In genomic region chr22:37911697-37912096, GRCh38 we compare ENCODE assay signal across 17 cellular contexts. TPM values are rescaled to one million over a fixed set of nuclear protein-coding genes. Genes with fewer than 3 reads are reported as not detected.
DNase-seq lines count a peak whose midpoint lies in the region; ATAC-seq, FAIRE-seq and TF ChIP-seq lines count a peak whose summit lies in the region.
"Had no signal": no experiment of that assay in that cellular context is flagged by ENCODE, and none has a peak within 500 bp of the region (broad histone marks: within the 10 kb centered on the region; RNA-seq: fewer than 3 reads in every experiment).

No MANE protein-coding gene starts in this region.

- H3K9me3 Mint-ChIP-seq in GM23338 = no peaks in the 10 kb centered on the region; the same call in 2 of the 3 replicates
- H3K9me3 Mint-ChIP-seq: activated naive CD4-positive, alpha-beta T cell treated with anti-CD3 and anti-CD28 coated beads, Interleukin-2, amount 50 U/mL, for 24 hours; dendritic cell treated with granulocyte-macrophage colony-stimulating factor and Interleukin-4, amounts not matched to agents 40 ng/mL and 50 ng/mL, for 4 days; immature natural killer cell; naive B cell had no signal

- no peak for TF ChIP-seq POLR2A in GM12878 (IDR thresholded peaks at IDR 0.05; ENCODE audit: low read depth, low read length)

- FAIRE-seq in GM12878 (lab: Jason Lieb, UNC) = no peak

- no peak overlapping the region for H3K4me3 Mint-ChIP-seq in GM23338
- H3K4me3 Mint-ChIP-seq: activated naive CD4-positive, alpha-beta T cell treated with anti-CD3 and anti-CD28 coated beads, Interleukin-2, amount 50 U/mL, for 24 hours; dendritic cell treated with granulocyte-macrophage colony-stimulating factor and Interleukin-4, amounts not matched to agents 40 ng/mL and 50 ng/mL, for 4 days; immature natural killer cell had no signal

- peaks cover 35% of the 10 kb centered on the region for H3K4me1 Mint-ChIP-seq in GM23338

- ATAC-seq in GM23338 (peak; percentile 41), GM12878 (0 out of 3 replicates have a peak, but pooled peaks have one; percentile 16), lower lobe of right lung (no peak), HG02759 (IDR thresholded peaks at IDR 0.05; ENCODE audit: unreplicated experiment) (no peak)
- ATAC-seq: Right ventricle myocardium inferior had no signal

- H3K27me3 Mint-ChIP-seq in GM23338 (ENCODE audit: insufficient read depth, low read depth, poor library complexity) = peaks cover 8% of the 10 kb centered on the region
- H3K27me3 Mint-ChIP-seq: activated naive CD4-positive, alpha-beta T cell treated with anti-CD3 and anti-CD28 coated beads, Interleukin-2, amount 50 U/mL, for 24 hours; dendritic cell treated with granulocyte-macrophage colony-stimulating factor and Interleukin-4, amounts not matched to agents 40 ng/mL and 50 ng/mL, for 4 days; naive B cell; progenitor cell of endocrine pancreas had no signal

- POLR2A ChIA-PET in GM12878 (lab: Charles Lee) = no interaction called here

- SMC1A ChIA-PET in GM12878 (lab: Charles Lee; ENCODE audit: uncharacterized antibody, unreplicated experiment) = no interaction called here

- H3K79me2 ChIP-seq in GM23338 (replicated peaks; ENCODE audit: insufficient read depth) (no peaks in the 10 kb centered on the region; the same call in 1 of the 2 replicates), GM12878 (ENCODE audit: control insufficient read depth, insufficient read depth, low read length) (peaks cover 2% of the 10 kb centered on the region; the same call in 1 of the 2 replicates)

- 92% methylated on average over 8 of the region's 8 CpGs for WGBS in GM12878 (ENCODE audit: insufficient coverage, insufficient replicate concordance, low lambda C conversion rate, missing lambda C conversion rate)

- peaks cover 15% of the 10 kb centered on the region for H3K36me3 Mint-ChIP-seq in GM23338 (ENCODE audit: low read depth)
- H3K36me3 Mint-ChIP-seq: activated naive CD4-positive, alpha-beta T cell treated with anti-CD3 and anti-CD28 coated beads, Interleukin-2, amount 50 U/mL, for 24 hours had no signal

- H3K27ac ChIP-seq in GM23338 (ENCODE audit: low read depth) (peak overlapping the region; percentile 45; the same call in 1 of the 2 replicates), GM12878 (ENCODE audit: control insufficient read depth, insufficient read depth) (no peak overlapping the region), lower lobe of right lung (peak overlapping the region; percentile 10), subcutaneous abdominal adipose tissue (ENCODE audit: low read depth, low read length) (peak overlapping the region; percentile 23)

- H2AFZ ChIP-seq in GM23338 (no peak overlapping the region), GM12878 (ENCODE audit: control insufficient read depth, low read depth, low read length) (no peak overlapping the region)

- H3K4me1 ChIP-seq in GM23338 (ENCODE audit: insufficient read depth) = peaks cover 16% of the 10 kb centered on the region
- H3K4me1 ChIP-seq in GM12878 (ENCODE audit: control insufficient read depth, insufficient read depth, low read length) = no peaks in the 10 kb centered on the region
- peaks cover 19% of the 10 kb centered on the region for H3K4me1 ChIP-seq in lower lobe of right lung
- peaks cover 3 to 49% (median 25%) of the 10 kb centered on the region in 5 donors for H3K4me1 ChIP-seq in subcutaneous abdominal adipose tissue (ENCODE audit: control insufficient read depth in 5 of 5, insufficient read depth in 5 of 5, low read length in 5 of 5)

- RAD21 ChIA-PET in GM12878 (lab: Charles Lee; ENCODE audit: unreplicated experiment) = no interaction called here

- H3K4me3 ChIP-seq in GM23338 = no peak overlapping the region
- no peak overlapping the region for H3K4me3 ChIP-seq in GM12878
- H3K4me3 ChIP-seq in lower lobe of right lung = no peak overlapping the region
- H3K4me3 ChIP-seq in subcutaneous abdominal adipose tissue (ENCODE audit: low read depth in 1 of 5, low read length in 5 of 5) = no peak overlapping the region
- H3K4me3 ChIP-seq: lung had no signal

- BruUV-seq in GM12878 (replicated peaks; lab: Mats Ljungman, UMichigan) = no TSS peak

- peak overlapping the region; percentile 82 for H3K27ac Mint-ChIP-seq in GM23338
- H3K27ac Mint-ChIP-seq: activated naive CD4-positive, alpha-beta T cell treated with anti-CD3 and anti-CD28 coated beads, Interleukin-2, amount 50 U/mL, for 24 hours; dendritic cell treated with granulocyte-macrophage colony-stimulating factor and Interleukin-4, amounts not matched to agents 40 ng/mL and 50 ng/mL, for 4 days; progenitor cell of endocrine pancreas had no signal

- no peak for TF ChIP-seq EP300 in GM12878 (IDR thresholded peaks at IDR 0.05; ENCODE audit: borderline replicate concordance in 1 of 2, control insufficient read depth in 1 of 2, low read depth in 2 of 2, low read length in 2 of 2)

- peaks cover 11% of the 10 kb centered on the region for H3F3A ChIP-seq in GM23338 (replicated peaks; ENCODE audit: low read depth)

- in situ Hi-C loops in GM12878 (cut with MboI) = no loop called here

- no peaks in the 10 kb centered on the region for H3K36me3 ChIP-seq in GM23338 (ENCODE audit: insufficient read depth)
- H3K36me3 ChIP-seq in GM12878 (ENCODE audit: control insufficient read depth in 2 of 2, insufficient read depth in 2 of 2, low read length in 1 of 2) = no peaks in the 10 kb centered on the region
- peaks cover 40% of the 10 kb centered on the region for H3K36me3 ChIP-seq in lower lobe of right lung
- peaks cover 0 to 26% (median 21%) of the 10 kb centered on the region in 5 donors for H3K36me3 ChIP-seq in subcutaneous abdominal adipose tissue (ENCODE audit: control insufficient read depth in 5 of 5, insufficient read depth in 5 of 5, low read length in 5 of 5)

- no peaks in the 10 kb centered on the region for H3K9me2 ChIP-seq in GM23338 (ENCODE audit: insufficient read depth)

- H3K4me2 ChIP-seq in GM23338 (peak overlapping the region; percentile 62; the same call in 1 of the 2 replicates), GM12878 (ENCODE audit: control insufficient read depth, insufficient read depth) (no peak overlapping the region)

- H3K9me3 ChIP-seq in GM12878 (replicated peaks; ENCODE audit: control insufficient read depth, insufficient read depth, low read length) (no peaks in the 10 kb centered on the region), lower lobe of right lung (no peaks in the 10 kb centered on the region), subcutaneous abdominal adipose tissue (ENCODE audit: control insufficient read depth in 5 of 5, low read length in 5 of 5) (no peaks in the 10 kb centered on the region)

- no peak for TF ChIP-seq RAD21 in GM12878 (IDR thresholded peaks at IDR 0.05; ENCODE audit: insufficient read depth, low read depth, low read length)

- H3K27me3 ChIP-seq in GM23338 (ENCODE audit: insufficient read depth) = no peaks in the 10 kb centered on the region
- no peaks in the 10 kb centered on the region for H3K27me3 ChIP-seq in GM12878 (replicated peaks in 1 of 2; ENCODE audit: control insufficient read depth in 2 of 2, insufficient read depth in 2 of 2, low read length in 1 of 2)
- H3K27me3 ChIP-seq in lower lobe of right lung (ENCODE audit: low read depth) = no peaks in the 10 kb centered on the region
- H3K27me3 ChIP-seq in subcutaneous abdominal adipose tissue (ENCODE audit: control insufficient read depth in 5 of 5, insufficient read depth in 4 of 5, low read length in 5 of 5) = no peaks in the 10 kb centered on the region

- DNase-seq in GM23338 (ENCODE audit: low spot score) (peak; percentile 46), GM12878 (ENCODE audit: low read depth, low spot score) (no peak), lower lobe of right lung (no peak), midbrain (lab: John Stamatoyannopoulos, UW) (no peak)
- DNase-seq in effector CD4-positive, alpha-beta T cell = no peak
- DNase-seq: immature natural killer cell, MV-4-11, naive B cell, NCI-H2029 had no signal

- H3K9ac ChIP-seq in GM12878 (ENCODE audit: control insufficient read depth, insufficient read depth, low read length) (no peak overlapping the region), subcutaneous abdominal adipose tissue (ENCODE audit: low read length in 5 of 5) (no peak overlapping the region)

- TF ChIP-seq CTCF in GM23338 (conservative IDR thresholded peaks at IDR 0.05; ENCODE audit: low read depth in 2 of 2) = no peak
- TF ChIP-seq CTCF in GM12878 (IDR thresholded peaks at IDR 0.05 in 2 of 3, conservative IDR thresholded peaks at IDR 0.05 in 1 of 3; ENCODE audit: control insufficient read depth in 2 of 3, extremely low read depth in 1 of 3, insufficient read depth in 1 of 3, low read depth in 3 of 3, low read length in 3 of 3) = no peak
- TF ChIP-seq CTCF in lower lobe of right lung (IDR thresholded peaks at IDR 0.05) = no peak

- H4K20me1 ChIP-seq in GM23338 (replicated peaks; ENCODE audit: insufficient read depth) (no peaks in the 10 kb centered on the region; the same call in 1 of the 2 replicates), GM12878 (ENCODE audit: control insufficient read depth, insufficient read depth) (no peaks in the 10 kb centered on the region)

- CTCF ChIA-PET in GM12878 (lab: Yijun Ruan, JAX) = interaction anchor here (0.7 to 1.5 kb wide), 2 partner anchors 8 to 14 kb away, joined by 3 read pairs; no protein-coding TSS in a partner anchor

- intact Hi-C loops in GM12878 (cut with micrococcal nuclease; ENCODE audit: unreplicated experiment) (no loop called here), lower lobe of right lung (cut with DNase I) (no loop called here)

RNA-seq across cellular contexts. Expression of gene MICALL1, which starts 5.6 kb away (rescaled TPM):
- 33.1 and 34.8 TPM in 2 replicates for total RNA-seq in GM23338 (2014; rRNA removed; shearing (Covaris generic))
- polyA plus RNA-seq in GM23338 (2016; fragmentation: Nextera tagmentation; extraction: Ambion mirVana) (4.8 and 5.9 TPM in 2 replicates), GM12878 (2011; rRNA removed) (3.4 and 6.3 TPM in 2 replicates), GM12878 (2014; fragmentation: Illumina TruSeq; extraction: Trizol) (7.7 and 12.5 TPM in 2 replicates), GM12878 (2014; fragmentation: Nextera tagmentation; extraction: Ambion mirVana) (1 to 10 TPM in 1 of 2 experiments, under 1 TPM in 1; 0.72 to 2.0 TPM), GM12878 (2014; rRNA removed) (12.2 and 15.8 TPM in 2 replicates), GM12878 (2016; fragmentation: Nextera tagmentation; extraction: Ambion mirVana) (1 to 10 TPM; 2.5 to 6.9 TPM)
- total RNA-seq in GM12878 (2013; cell fraction: nucleolus; rRNA removed) = 17.2 and 20.1 TPM in 2 replicates
- total RNA-seq in GM12878 (2014; rRNA removed) (11.6 and 15.0 TPM in 2 replicates), GM12878 (2014; rRNA removed; fragmentation: Illumina TruSeq; extraction: Trizol) (8.6 and 8.8 TPM in 2 replicates), GM12878 (2021) (26.0 and 30.7 TPM in 2 replicates), lower lobe of right lung (32.2 TPM)
- polyA plus RNA-seq in GM12878 (2011; ENCODE audit: low read depth) = 4.6 TPM
- polyA plus RNA-seq in GM12878 (2011; cell fraction: cytosol; rRNA removed) = 9.6 and 12.2 TPM in 2 replicates
- polyA plus RNA-seq in GM12878 (2011; cell fraction: nucleus; rRNA removed) = 12.7 and 20.2 TPM in 2 replicates
- polyA plus RNA-seq in GM12878 (2012) = 6.8 and 9.8 TPM in 2 replicates
- polyA minus RNA-seq in GM12878 (2011; rRNA and poly(A)+ RNA removed) = 8.4 and 21.8 TPM in 2 replicates
- 11.4 and 12.1 TPM in 2 replicates for polyA minus RNA-seq in GM12878 (2011; cell fraction: cytosol; rRNA and poly(A)+ RNA removed)
- 5.7 and 12.5 TPM in 2 replicates for polyA minus RNA-seq in GM12878 (2011; cell fraction: nucleus; rRNA and poly(A)+ RNA removed)

RNA-seq across cellular contexts. Expression of gene C22orf23, which starts 41.7 kb away (rescaled TPM):
- total RNA-seq in GM23338 (2014; rRNA removed; shearing (Covaris generic)) = 0.38 TPM in 1 of 2 replicates, not detected in the other
- 0.64 TPM in 1 of 2 replicates, not detected in the other for polyA plus RNA-seq in GM23338 (2016; fragmentation: Nextera tagmentation; extraction: Ambion mirVana)
- not detected in 2 replicates for total RNA-seq in GM12878 (2013; cell fraction: nucleolus; rRNA removed)
- total RNA-seq in GM12878 (2014; rRNA removed) = 0.11 TPM in 1 of 2 replicates, not detected in the other
- total RNA-seq in GM12878 (2014; rRNA removed; fragmentation: Illumina TruSeq; extraction: Trizol) = 0.14 TPM in 1 of 2 replicates, not detected in the other
- not detected in 2 replicates for total RNA-seq in GM12878 (2021)
- polyA plus RNA-seq in GM12878 (2011; ENCODE audit: low read depth) = not detected
- polyA plus RNA-seq in GM12878 (2011; rRNA removed) = 0.10 and 0.17 TPM in 2 replicates
- polyA plus RNA-seq in GM12878 (2011; cell fraction: cytosol; rRNA removed) = 0.06 and 0.10 TPM in 2 replicates
- polyA plus RNA-seq in GM12878 (2011; cell fraction: nucleus; rRNA removed) = 0.07 and 0.21 TPM in 2 replicates
- 0.18 and 0.24 TPM in 2 replicates for polyA plus RNA-seq in GM12878 (2012)
- polyA plus RNA-seq in GM12878 (2014; fragmentation: Illumina TruSeq; extraction: Trizol) = 0.04 TPM in 1 of 2 replicates, not detected in the other
- polyA plus RNA-seq in GM12878 (2014; fragmentation: Nextera tagmentation; extraction: Ambion mirVana) = not detected
- 0.11 TPM in 1 of 2 replicates, not detected in the other for polyA plus RNA-seq in GM12878 (2014; rRNA removed)
- polyA plus RNA-seq in GM12878 (2016; fragmentation: Nextera tagmentation; extraction: Ambion mirVana) = under 1 TPM; 0.11 to 0.38 TPM
- not detected in 2 replicates for polyA minus RNA-seq in GM12878 (2011; rRNA and poly(A)+ RNA removed)
- not detected in 2 replicates for polyA minus RNA-seq in GM12878 (2011; cell fraction: cytosol; rRNA and poly(A)+ RNA removed)
- 0.24 TPM in 1 of 2 replicates, not detected in the other for polyA minus RNA-seq in GM12878 (2011; cell fraction: nucleus; rRNA and poly(A)+ RNA removed)
- 1.2 TPM for total RNA-seq in lower lobe of right lung
- total RNA-seq: ureter had no signal
- polyA plus RNA-seq: immature natural killer cell had no signal

RNA-seq across cellular contexts. Expression of gene POLR2F, which starts 41.8 kb away (rescaled TPM):
- 64.6 and 144 TPM in 2 replicates for total RNA-seq in GM23338 (2014; rRNA removed; shearing (Covaris generic))
- polyA plus RNA-seq in GM23338 (2016; fragmentation: Nextera tagmentation; extraction: Ambion mirVana) (429 and 450 TPM in 2 replicates), GM12878 (2011; rRNA removed) (67.4 and 90.7 TPM in 2 replicates), GM12878 (2014; fragmentation: Illumina TruSeq; extraction: Trizol) (23.2 and 86.8 TPM in 2 replicates), GM12878 (2014; fragmentation: Nextera tagmentation; extraction: Ambion mirVana) (100 to 1,000 TPM; 109 to 133 TPM), GM12878 (2014; rRNA removed) (165 and 203 TPM in 2 replicates), GM12878 (2016; fragmentation: Nextera tagmentation; extraction: Ambion mirVana) (100 to 1,000 TPM; 209 to 218 TPM)
- total RNA-seq in GM12878 (2013; cell fraction: nucleolus; rRNA removed) = 33.4 and 34.0 TPM in 2 replicates
- total RNA-seq in GM12878 (2014; rRNA removed) (71.9 and 93.2 TPM in 2 replicates), GM12878 (2014; rRNA removed; fragmentation: Illumina TruSeq; extraction: Trizol) (70.3 and 78.3 TPM in 2 replicates), GM12878 (2021) (86.8 and 86.9 TPM in 2 replicates), lower lobe of right lung (60.3 TPM)
- 24.3 TPM for polyA plus RNA-seq in GM12878 (2011; ENCODE audit: low read depth)
- 96.3 and 137 TPM in 2 replicates for polyA plus RNA-seq in GM12878 (2011; cell fraction: cytosol; rRNA removed)
- 54.2 and 86.7 TPM in 2 replicates for polyA plus RNA-seq in GM12878 (2011; cell fraction: nucleus; rRNA removed)
- polyA plus RNA-seq in GM12878 (2012) = 57.8 and 79.2 TPM in 2 replicates
- 12.5 and 12.9 TPM in 2 replicates for polyA minus RNA-seq in GM12878 (2011; rRNA and poly(A)+ RNA removed)
- 12.1 and 14.2 TPM in 2 replicates for polyA minus RNA-seq in GM12878 (2011; cell fraction: cytosol; rRNA and poly(A)+ RNA removed)
- polyA minus RNA-seq in GM12878 (2011; cell fraction: nucleus; rRNA and poly(A)+ RNA removed) = 4.1 and 10.6 TPM in 2 replicates

Comparison
In these comparisons a context has a peak if more than half of its experiments do, and no peak if none do; other contexts are left out.
1. ATAC-seq: peak in GM23338 (single experiment) and GM12878 (single experiment); none in lower lobe of right lung (0 of 2) and HG02759 (single experiment).